ENCODE assay signal across 18 cellular contexts in genomic region chr12:67019070-67019469, GRCh38.
DNase-seq lines count a peak whose midpoint lies in the region; ATAC-seq, FAIRE-seq and TF ChIP-seq lines count a peak whose summit lies in the region.
"Had no signal": no experiment of that assay in that cellular context is flagged by ENCODE, and none has a peak within 500 bp of the region (broad histone marks: within the 10 kb centered on the region; RNA-seq: fewer than 3 reads in every experiment).

No MANE protein-coding gene starts in this region.

- H3K36me3 ChIP-seq in GM23338 (ENCODE audit: insufficient read depth) (no peaks in the 10 kb centered on the region), parathyroid adenoma (ENCODE audit: control insufficient read depth, insufficient read depth, low read length) (no peaks in the 10 kb centered on the region), kidney (ENCODE audit: control insufficient read depth in 1 of 2, insufficient read depth in 2 of 2, low read length in 2 of 2) (no peaks in the 10 kb centered on the region)
- H3K36me3 ChIP-seq: cardiac muscle cell, stomach had no signal

- ATAC-seq in GM23338 (peak; percentile 61), GM19395 (IDR thresholded peaks at IDR 0.05; ENCODE audit: unreplicated experiment) (no peak)
- ATAC-seq: HCT116; left ventricle myocardium superior; natural killer cell treated with Interleukin-12 subunit alpha and Interleukin-12 subunit beta and Interleukin-15 and Interleukin-18, amount 100 ng/mL, for 72 hours; Right ventricle myocardium inferior had no signal

- H3K36me3 Mint-ChIP-seq in GM23338 (ENCODE audit: low read depth) = no peaks in the 10 kb centered on the region
- H3K36me3 Mint-ChIP-seq: natural killer cell treated with Interleukin-12 subunit alpha and Interleukin-12 subunit beta and Interleukin-15 and Interleukin-18, amount 100 ng/mL, for 72 hours had no signal

- H3K27me3 ChIP-seq in GM23338 (ENCODE audit: insufficient read depth) (no peaks in the 10 kb centered on the region), parathyroid adenoma (ENCODE audit: control insufficient read depth, insufficient read depth, low read length) (no peaks in the 10 kb centered on the region)
- H3K27me3 ChIP-seq: cardiac muscle cell, stomach had no signal

- no peak overlapping the region for H3K4me3 ChIP-seq in GM23338
- H3K4me3 ChIP-seq in choroid plexus epithelial cell (ENCODE audit: low read depth, low read length) = no peak overlapping the region
- no peak overlapping the region for H3K4me3 ChIP-seq in parathyroid adenoma (ENCODE audit: low read depth, low read length)
- H3K4me3 ChIP-seq in kidney (ENCODE audit: low read length in 2 of 2) = no peak overlapping the region
- H3K4me3 ChIP-seq: cardiac muscle cell, stomach had no signal

- H3K9me3 ChIP-seq in parathyroid adenoma (ENCODE audit: control insufficient read depth, low read length) = no peaks in the 10 kb centered on the region
- H3K9me3 ChIP-seq in kidney (ENCODE audit: control insufficient read depth in 1 of 2, low read length in 2 of 2) = no peaks in the 10 kb centered on the region
- H3K9me3 ChIP-seq: stomach had no signal

- H3K79me2 ChIP-seq in GM23338 (replicated peaks; ENCODE audit: insufficient read depth) = no peaks in the 10 kb centered on the region
- peaks cover 23% of the 10 kb centered on the region for H3K79me2 ChIP-seq in parathyroid adenoma

- H3F3A ChIP-seq in GM23338 (replicated peaks; ENCODE audit: low read depth) = no peaks in the 10 kb centered on the region

- peaks cover 5% of the 10 kb centered on the region for H3K27me3 Mint-ChIP-seq in GM23338 (ENCODE audit: insufficient read depth, low read depth, poor library complexity)
- H3K27me3 Mint-ChIP-seq: CD4-positive, alpha-beta T cell had no signal

- intact Hi-C loops in kidney (cut with DNase I) = no loop called here

- peaks cover 33% of the 10 kb centered on the region for H3K4me1 Mint-ChIP-seq in GM23338

- H2AFZ ChIP-seq in GM23338 (no peak overlapping the region; the same call in 1 of the 2 replicates), parathyroid adenoma (peak overlapping the region; percentile 26)

- DNase-seq in GM23338 (ENCODE audit: low spot score) (no peak), NCI-H2029 treated with DMSO at 0.1 percent for 48 hours (lab: John Stamatoyannopoulos, UW) (peak; percentile 48), choroid plexus epithelial cell (ENCODE audit: low read depth) (peak; percentile 4), activated gamma-delta T cell treated with Interleukin-2 at 50 U/mL for 16 hours (no peak), kidney (no peak)
- DNase-seq: activated naive CD4-positive, alpha-beta T cell; CD4-positive, alpha-beta T cell; left ventricle myocardium superior; NCI-H526 treated with DMSO at 0.1 percent for 48 hours; stomach; T1000 had no signal

- TF ChIP-seq CTCF in GM23338 (conservative IDR thresholded peaks at IDR 0.05; ENCODE audit: low read depth in 2 of 2) = no peak
- no peak for TF ChIP-seq CTCF in choroid plexus epithelial cell (conservative IDR thresholded peaks at IDR 0.05; ENCODE audit: low read depth, low read length)
- TF ChIP-seq CTCF in parathyroid adenoma (IDR thresholded peaks at IDR 0.05) = no peak
- no peak for TF ChIP-seq CTCF in kidney (IDR thresholded peaks at IDR 0.05; ENCODE audit: borderline replicate concordance, extremely low read depth, insufficient read depth)

- no peaks in the 10 kb centered on the region for H3K9me2 ChIP-seq in GM23338 (ENCODE audit: insufficient read depth)

- H3K4me3 Mint-ChIP-seq in GM23338 = no peak overlapping the region
- H3K4me3 Mint-ChIP-seq: CD4-positive, alpha-beta T cell; natural killer cell treated with Interleukin-12 subunit alpha and Interleukin-12 subunit beta and Interleukin-15 and Interleukin-18, amount 100 ng/mL, for 72 hours had no signal

- peak overlapping the region; percentile 55 for H3K4me2 ChIP-seq in GM23338
- H3K4me2 ChIP-seq in parathyroid adenoma (ENCODE audit: low read length) = no peak overlapping the region

- no peaks in the 10 kb centered on the region; the same call in 2 of the 3 replicates for H3K9me3 Mint-ChIP-seq in GM23338
- H3K9me3 Mint-ChIP-seq: CD4-positive, alpha-beta T cell; natural killer cell treated with Interleukin-12 subunit alpha and Interleukin-12 subunit beta and Interleukin-15 and Interleukin-18, amount 100 ng/mL, for 72 hours had no signal

- no peak overlapping the region for H3K27ac ChIP-seq in GM23338 (ENCODE audit: low read depth)
- no peak overlapping the region for H3K27ac ChIP-seq in parathyroid adenoma
- no peak overlapping the region for H3K27ac ChIP-seq in kidney (ENCODE audit: low read depth in 2 of 2, low read length in 2 of 2)
- H3K27ac ChIP-seq: cardiac muscle cell, stomach had no signal

- H4K20me1 ChIP-seq in GM23338 (replicated peaks; ENCODE audit: insufficient read depth) = no peaks in the 10 kb centered on the region; the same call in 1 of the 2 replicates

- peak overlapping the region; percentile 66 for H3K27ac Mint-ChIP-seq in GM23338
- H3K27ac Mint-ChIP-seq: CD4-positive, alpha-beta T cell; natural killer cell treated with Interleukin-12 subunit alpha and Interleukin-12 subunit beta and Interleukin-15 and Interleukin-18, amount 100 ng/mL, for 72 hours had no signal

- H3K9ac ChIP-seq in parathyroid adenoma (no peak overlapping the region), kidney (ENCODE audit: low read length in 2 of 2) (no peak overlapping the region)

- no peak for FAIRE-seq in kidney (lab: Jason Lieb, UNC)
- FAIRE-seq: endothelial cell of umbilical vein had no signal

- H3K4me1 ChIP-seq in GM23338 (ENCODE audit: insufficient read depth) = peaks cover 30% of the 10 kb centered on the region
- peaks cover 5% of the 10 kb centered on the region for H3K4me1 ChIP-seq in parathyroid adenoma
- no peaks in the 10 kb centered on the region for H3K4me1 ChIP-seq in kidney (ENCODE audit: control insufficient read depth in 1 of 2, insufficient read depth in 1 of 2, low read depth in 1 of 2, low read length in 2 of 2)

TF ChIP-seq in GM23338, 12 proteins besides CTCF, POLR2A, EP300 and RAD21 (continues in another document):
- no peak for TF ChIP-seq NANOG (IDR thresholded peaks at IDR 0.05; ENCODE audit: borderline replicate concordance)
- no peak for TF ChIP-seq EZH2phosphoT487 (IDR thresholded peaks at IDR 0.05; ENCODE audit: unreplicated experiment)
- no peak for TF ChIP-seq JUNB (IDR thresholded peaks at IDR 0.05; ENCODE audit: unreplicated experiment)
- no peak for TF ChIP-seq EZH2 (IDR thresholded peaks at IDR 0.05; ENCODE audit: low read depth, unreplicated experiment)
- no peak for TF ChIP-seq CREB1 (CRISPR knock-in tag; IDR thresholded peaks at IDR 0.05; ENCODE audit: low read depth)
- TF ChIP-seq, protein P1, sequence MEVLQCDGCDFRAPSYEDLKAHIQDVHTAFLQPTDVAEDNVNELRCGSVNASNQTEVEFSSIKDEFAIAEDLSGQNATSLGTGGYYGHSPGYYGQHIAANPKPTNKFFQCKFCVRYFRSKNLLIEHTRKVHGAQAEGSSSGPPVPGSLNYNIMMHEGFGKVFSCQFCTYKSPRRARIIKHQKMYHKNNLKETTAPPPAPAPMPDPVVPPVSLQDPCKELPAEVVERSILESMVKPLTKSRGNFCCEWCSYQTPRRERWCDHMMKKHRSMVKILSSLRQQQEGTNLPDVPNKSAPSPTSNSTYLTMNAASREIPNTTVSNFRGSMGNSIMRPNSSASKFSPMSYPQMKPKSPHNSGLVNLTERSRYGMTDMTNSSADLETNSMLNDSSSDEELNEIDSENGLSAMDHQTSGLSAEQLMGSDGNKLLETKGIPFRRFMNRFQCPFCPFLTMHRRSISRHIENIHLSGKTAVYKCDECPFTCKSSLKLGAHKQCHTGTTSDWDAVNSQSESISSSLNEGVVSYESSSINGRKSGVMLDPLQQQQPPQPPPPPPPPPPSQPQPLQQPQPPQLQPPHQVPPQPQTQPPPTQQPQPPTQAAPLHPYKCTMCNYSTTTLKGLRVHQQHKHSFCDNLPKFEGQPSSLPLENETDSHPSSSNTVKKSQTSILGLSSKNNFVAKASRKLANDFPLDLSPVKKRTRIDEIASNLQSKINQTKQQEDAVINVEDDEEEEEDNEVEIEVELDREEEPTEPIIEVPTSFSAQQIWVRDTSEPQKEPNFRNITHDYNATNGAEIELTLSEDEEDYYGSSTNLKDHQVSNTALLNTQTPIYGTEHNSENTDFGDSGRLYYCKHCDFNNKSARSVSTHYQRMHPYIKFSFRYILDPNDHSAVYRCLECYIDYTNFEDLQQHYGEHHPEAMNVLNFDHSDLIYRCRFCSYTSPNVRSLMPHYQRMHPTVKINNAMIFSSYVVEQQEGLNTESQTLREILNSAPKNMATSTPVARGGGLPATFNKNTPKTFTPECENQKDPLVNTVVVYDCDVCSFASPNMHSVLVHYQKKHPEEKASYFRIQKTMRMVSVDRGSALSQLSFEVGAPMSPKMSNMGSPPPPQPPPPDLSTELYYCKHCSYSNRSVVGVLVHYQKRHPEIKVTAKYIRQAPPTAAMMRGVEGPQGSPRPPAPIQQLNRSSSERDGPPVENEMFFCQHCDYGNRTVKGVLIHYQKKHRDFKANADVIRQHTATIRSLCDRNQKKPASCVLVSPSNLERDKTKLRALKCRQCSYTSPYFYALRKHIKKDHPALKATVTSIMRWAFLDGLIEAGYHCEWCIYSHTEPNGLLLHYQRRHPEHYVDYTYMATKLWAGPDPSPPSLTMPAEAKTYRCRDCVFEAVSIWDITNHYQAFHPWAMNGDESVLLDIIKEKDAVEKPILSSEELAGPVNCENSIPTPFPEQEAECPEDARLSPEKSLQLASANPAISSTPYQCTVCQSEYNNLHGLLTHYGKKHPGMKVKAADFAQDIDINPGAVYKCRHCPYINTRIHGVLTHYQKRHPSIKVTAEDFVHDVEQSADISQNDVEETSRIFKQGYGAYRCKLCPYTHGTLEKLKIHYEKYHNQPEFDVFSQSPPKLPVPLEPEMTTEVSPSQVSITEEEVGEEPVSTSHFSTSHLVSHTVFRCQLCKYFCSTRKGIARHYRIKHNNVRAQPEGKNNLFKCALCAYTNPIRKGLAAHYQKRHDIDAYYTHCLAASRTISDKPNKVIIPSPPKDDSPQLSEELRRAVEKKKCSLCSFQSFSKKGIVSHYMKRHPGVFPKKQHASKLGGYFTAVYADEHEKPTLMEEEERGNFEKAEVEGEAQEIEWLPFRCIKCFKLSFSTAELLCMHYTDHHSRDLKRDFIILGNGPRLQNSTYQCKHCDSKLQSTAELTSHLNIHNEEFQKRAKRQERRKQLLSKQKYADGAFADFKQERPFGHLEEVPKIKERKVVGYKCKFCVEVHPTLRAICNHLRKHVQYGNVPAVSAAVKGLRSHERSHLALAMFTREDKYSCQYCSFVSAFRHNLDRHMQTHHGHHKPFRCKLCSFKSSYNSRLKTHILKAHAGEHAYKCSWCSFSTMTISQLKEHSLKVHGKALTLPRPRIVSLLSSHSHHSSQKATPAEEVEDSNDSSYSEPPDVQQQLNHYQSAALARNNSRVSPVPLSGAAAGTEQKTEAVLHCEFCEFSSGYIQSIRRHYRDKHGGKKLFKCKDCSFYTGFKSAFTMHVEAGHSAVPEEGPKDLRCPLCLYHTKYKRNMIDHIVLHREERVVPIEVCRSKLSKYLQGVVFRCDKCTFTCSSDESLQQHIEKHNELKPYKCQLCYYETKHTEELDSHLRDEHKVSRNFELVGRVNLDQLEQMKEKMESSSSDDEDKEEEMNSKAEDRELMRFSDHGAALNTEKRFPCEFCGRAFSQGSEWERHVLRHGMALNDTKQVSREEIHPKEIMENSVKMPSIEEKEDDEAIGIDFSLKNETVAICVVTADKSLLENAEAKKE (CRISPR knock-in tag; IDR thresholded peaks at IDR 0.05) = 0 out of 2 replicates have a peak, but pooled peaks have one; percentile 6

Comparison
In these comparisons a context has a peak if more than half of its experiments do, and no peak if none do; other contexts are left out.
1. DNase-seq: peak in NCI-H2029 treated with DMSO at 0.1 percent for 48 hours (single experiment) and choroid plexus epithelial cell (single experiment); none in GM23338 (single experiment), activated gamma-delta T cell treated with Interleukin-2 at 50 U/mL for 16 hours (single experiment) and kidney (single experiment).